ENCODE assay signal across 9 cellular contexts in the genomic region with DNA sequence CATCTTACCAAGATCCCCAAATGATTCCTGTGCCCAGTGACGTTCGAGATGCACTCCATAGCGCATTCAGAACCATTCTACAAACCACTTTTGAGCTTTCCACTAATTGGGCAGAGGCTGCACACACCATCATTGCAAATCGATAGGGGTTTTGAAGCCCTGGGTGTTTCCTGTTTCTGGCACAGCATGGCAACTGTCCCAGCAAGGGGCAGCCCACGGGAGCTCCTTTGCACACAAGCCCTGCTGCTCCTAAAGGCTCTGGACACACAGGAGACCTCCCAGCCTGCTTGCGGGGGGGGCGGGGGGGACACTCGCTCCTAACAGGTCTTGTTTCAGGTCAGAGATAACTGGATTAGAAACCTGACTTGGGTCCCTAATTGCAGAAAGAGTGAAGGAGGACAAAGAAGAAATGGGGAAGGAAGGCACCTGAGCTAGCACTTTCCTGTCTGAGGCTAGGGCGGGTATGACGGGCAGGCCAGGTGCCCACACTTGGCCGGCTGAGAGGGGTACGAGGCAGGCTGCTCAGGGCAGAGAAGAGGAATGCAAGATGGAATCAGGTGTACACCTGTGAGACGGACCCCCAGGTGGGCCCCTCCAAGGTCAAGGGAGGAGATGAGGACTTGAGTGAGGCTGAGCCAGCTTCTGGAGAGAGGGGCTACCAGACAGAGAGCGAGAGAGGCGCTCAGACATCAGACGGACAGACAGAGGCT. TPM values are rescaled to one million over a fixed set of nuclear protein-coding genes. Genes with fewer than 3 reads are reported as not detected.
DNase-seq lines count a peak whose midpoint lies in the region; ATAC-seq and TF ChIP-seq lines count a peak whose summit lies in the region.
"Had no signal": no experiment of that assay in that cellular context is flagged by ENCODE, and none has a peak within 500 bp of the region (broad histone marks: within the 10 kb centered on the region; RNA-seq: fewer than 3 reads in every experiment).

No MANE protein-coding gene starts in this region.

- H3K36me3 ChIP-seq in right lobe of liver = peaks cover 0 to 3% (median 0%) of the 10 kb centered on the region in 4 donors

- intact Hi-C loops in right lobe of liver (cut with DNase I) = no loop called here

- no peak for ATAC-seq in activated T-helper 17 cell treated with anti-CD3 and anti-CD28 coated beads, Interleukin-2, amount 50 U/mL, for 72 hours (replicated peaks)
- peak; percentile 4 to 42 (median 28) for ATAC-seq in right lobe of liver
- ATAC-seq in stimulated activated effector memory CD8-positive, alpha-beta T cell treated with anti-CD3 and anti-CD28 coated beads, Interleukin-12 subunit alpha, Interleukin-12 subunit beta, amount 100 ng/mL, for 72 hours = no peak
- no peak for ATAC-seq in GM21619 (IDR thresholded peaks at IDR 0.05; ENCODE audit: unreplicated experiment)

- H3K27ac ChIP-seq in right lobe of liver = peak overlapping the region; percentile 83 to 92 (median 87)
- H3K27ac ChIP-seq: A549 had no signal

- no peaks in the 10 kb centered on the region for H3K27me3 ChIP-seq in right lobe of liver

- peaks cover 7% of the 10 kb centered on the region for H3K4me1 Mint-ChIP-seq in T-helper 1 cell treated with Interleukin-12 subunit alpha and Interleukin-12 subunit beta and Interleukin-4 antibody, amounts not matched to agents 30 μg/mL and 1 μg/mL, for 36 hours (ENCODE audit: low read depth)
- H3K4me1 Mint-ChIP-seq in activated T-helper 17 cell treated with anti-CD3 and anti-CD28 coated beads, Interleukin-2, amount 50 U/mL, for 72 hours = peaks cover 18% of the 10 kb centered on the region
- peaks cover 18% of the 10 kb centered on the region for H3K4me1 Mint-ChIP-seq in stimulated activated effector memory CD8-positive, alpha-beta T cell treated with anti-CD3 and anti-CD28 coated beads, Interleukin-12 subunit alpha, Interleukin-12 subunit beta, amount 100 ng/mL, for 72 hours

- 16% methylated on average over 11 of the region's 16 CpGs for WGBS in right lobe of liver (ENCODE audit: insufficient coverage, low coverage, low lambda C conversion rate, missing lambda C conversion rate)

- H3K4me3 Mint-ChIP-seq in T-helper 1 cell treated with Interleukin-12 subunit alpha and Interleukin-12 subunit beta and Interleukin-4 antibody, amounts not matched to agents 30 μg/mL and 1 μg/mL, for 36 hours = peak overlapping the region; percentile 92
- peak overlapping the region; percentile 84 for H3K4me3 Mint-ChIP-seq in activated T-helper 17 cell treated with anti-CD3 and anti-CD28 coated beads, Interleukin-2, amount 50 U/mL, for 72 hours
- H3K4me3 Mint-ChIP-seq in stimulated activated effector memory CD8-positive, alpha-beta T cell treated with anti-CD3 and anti-CD28 coated beads, Interleukin-12 subunit alpha, Interleukin-12 subunit beta, amount 100 ng/mL, for 72 hours = peak overlapping the region; percentile 83

- no peak overlapping the region for H3K27ac Mint-ChIP-seq in T-helper 1 cell treated with Interleukin-12 subunit alpha and Interleukin-12 subunit beta and Interleukin-4 antibody, amounts not matched to agents 30 μg/mL and 1 μg/mL, for 36 hours
- peak overlapping the region; percentile 62 for H3K27ac Mint-ChIP-seq in activated T-helper 17 cell treated with anti-CD3 and anti-CD28 coated beads, Interleukin-2, amount 50 U/mL, for 72 hours
- peak overlapping the region; percentile 71 for H3K27ac Mint-ChIP-seq in stimulated activated effector memory CD8-positive, alpha-beta T cell treated with anti-CD3 and anti-CD28 coated beads, Interleukin-12 subunit alpha, Interleukin-12 subunit beta, amount 100 ng/mL, for 72 hours

- peaks cover 0 to 10% (median 5%) of the 10 kb centered on the region in 4 donors for H3K4me1 ChIP-seq in right lobe of liver
- H3K4me1 ChIP-seq: A549 had no signal

- no peak for TF ChIP-seq CTCF in right lobe of liver (IDR thresholded peaks at IDR 0.05)

- H3K4me3 ChIP-seq in right lobe of liver = peak overlapping the region; percentile 70 to 82 (median 71)

- no peaks in the 10 kb centered on the region for H3K36me3 Mint-ChIP-seq in T-helper 1 cell treated with Interleukin-12 subunit alpha and Interleukin-12 subunit beta and Interleukin-4 antibody, amounts not matched to agents 30 μg/mL and 1 μg/mL, for 36 hours (ENCODE audit: low read depth)
- H3K36me3 Mint-ChIP-seq in activated T-helper 17 cell treated with anti-CD3 and anti-CD28 coated beads, Interleukin-2, amount 50 U/mL, for 72 hours (ENCODE audit: low read depth) = no peaks in the 10 kb centered on the region
- H3K36me3 Mint-ChIP-seq in stimulated activated effector memory CD8-positive, alpha-beta T cell treated with anti-CD3 and anti-CD28 coated beads, Interleukin-12 subunit alpha, Interleukin-12 subunit beta, amount 100 ng/mL, for 72 hours = no peaks in the 10 kb centered on the region

- DNase-seq in T-helper 1 cell (no peak), right lobe of liver (peak in 1 of 3 donors; percentile 44), NCI-H1694 treated with DMSO at 0.1 percent for 48 hours (lab: John Stamatoyannopoulos, UW) (no peak), kidney tubule cell (ENCODE audit: low spot score) (no peak)
- DNase-seq in stimulated activated effector memory CD8-positive, alpha-beta T cell treated with anti-CD3 and anti-CD28 coated beads, Interleukin-12 subunit alpha, Interleukin-12 subunit beta, amount 100 ng/mL, for 72 hours (ENCODE audit: low spot score in 2 of 2) = no peak

- H3K9me3 Mint-ChIP-seq in T-helper 1 cell treated with Interleukin-12 subunit alpha and Interleukin-12 subunit beta and Interleukin-4 antibody, amounts not matched to agents 30 μg/mL and 1 μg/mL, for 36 hours = no peaks in the 10 kb centered on the region
- H3K9me3 Mint-ChIP-seq in activated T-helper 17 cell treated with anti-CD3 and anti-CD28 coated beads, Interleukin-2, amount 50 U/mL, for 72 hours = no peaks in the 10 kb centered on the region
- no peaks in the 10 kb centered on the region for H3K9me3 Mint-ChIP-seq in stimulated activated effector memory CD8-positive, alpha-beta T cell treated with anti-CD3 and anti-CD28 coated beads, Interleukin-12 subunit alpha, Interleukin-12 subunit beta, amount 100 ng/mL, for 72 hours

- peak; percentile 32 for TF ChIP-seq POLR2A in right lobe of liver (IDR thresholded peaks at IDR 0.05)

- H3K9me3 ChIP-seq in right lobe of liver = no peaks in the 10 kb centered on the region
- H3K9me3 ChIP-seq: A549 had no signal

- H3K27me3 Mint-ChIP-seq in T-helper 1 cell treated with Interleukin-12 subunit alpha and Interleukin-12 subunit beta and Interleukin-4 antibody, amounts not matched to agents 30 μg/mL and 1 μg/mL, for 36 hours (ENCODE audit: low read depth) = peaks cover 44% of the 10 kb centered on the region
- H3K27me3 Mint-ChIP-seq in activated T-helper 17 cell treated with anti-CD3 and anti-CD28 coated beads, Interleukin-2, amount 50 U/mL, for 72 hours = peaks cover 8% of the 10 kb centered on the region

RNA-seq across cellular contexts. Expression of a gene that starts 0.8 kb away (rescaled TPM):
- total RNA-seq in activated T-helper 17 cell treated with anti-CD3 and anti-CD28 coated beads, Interleukin-2, amount 50 U/mL, for 72 hours = under 1 TPM; 0.50 to 0.85 TPM
- total RNA-seq in right lobe of liver = 100 to 1,000 TPM; 180 to 781 (median 384) TPM

RNA-seq across cellular contexts. Expression of a gene that starts 44.9 kb away (rescaled TPM):
- total RNA-seq in activated T-helper 17 cell treated with anti-CD3 and anti-CD28 coated beads, Interleukin-2, amount 50 U/mL, for 72 hours = not detected
- total RNA-seq in right lobe of liver = not detected

Comparison
In these comparisons a context has a peak if more than half of its experiments do, and no peak if none do; other contexts are left out.
1. ATAC-seq: peak in right lobe of liver (4 of 4); none in activated T-helper 17 cell treated with anti-CD3 and anti-CD28 coated beads, Interleukin-2, amount 50 U/mL, for 72 hours (single experiment), stimulated activated effector memory CD8-positive, alpha-beta T cell treated with anti-CD3 and anti-CD28 coated beads, Interleukin-12 subunit alpha, Interleukin-12 subunit beta, amount 100 ng/mL, for 72 hours (single experiment) and GM21619 (single experiment).
2. RNA of a gene that starts 0.8 kb away (total RNA-seq): 180 to 781 TPM in right lobe of liver; 0.50 to 0.85 TPM in activated T-helper 17 cell treated with anti-CD3 and anti-CD28 coated beads, Interleukin-2, amount 50 U/mL, for 72 hours; every median in the first group is over 10 times any median in the second.
3. Peak in every context shown above with its lines, with median percentiles within 50 percentile points of each other: H3K4me3 Mint-ChIP-seq.